ENCODE assay signal across 21 cellular contexts in the genomic region with DNA sequence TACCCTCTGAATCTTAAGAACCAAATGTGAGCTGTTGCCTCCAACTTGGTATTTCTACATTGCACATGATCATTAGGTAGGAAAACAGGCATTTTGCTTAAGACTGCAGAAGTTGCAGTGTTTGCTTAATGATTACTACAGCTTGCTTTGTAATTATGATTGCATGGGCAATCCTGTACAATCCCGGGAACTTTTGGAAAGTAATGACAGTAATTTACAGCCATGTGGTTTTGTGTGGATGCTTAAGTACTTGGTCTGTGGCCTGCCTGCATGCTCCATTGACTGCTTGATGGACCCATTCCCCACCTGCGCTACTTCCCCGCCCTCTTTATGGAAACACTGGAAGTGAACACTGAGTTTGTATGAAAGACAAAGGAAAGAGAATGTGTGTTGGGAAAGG.
DNase-seq lines count a peak whose midpoint lies in the region; ATAC-seq, FAIRE-seq and TF ChIP-seq lines count a peak whose summit lies in the region.
"Had no signal": no experiment of that assay in that cellular context is flagged by ENCODE, and none has a peak within 500 bp of the region (broad histone marks: within the 10 kb centered on the region; RNA-seq: fewer than 3 reads in every experiment).

No MANE protein-coding gene starts in this region.

- 46% methylated on average over 3 of the region's 3 CpGs for WGBS in GM12878 (ENCODE audit: insufficient coverage, insufficient replicate concordance, low lambda C conversion rate, missing lambda C conversion rate)

- H3K4me1 ChIP-seq in BLaER1 treated with 17β-estradiol and CSF1 and Interleukin-3, amounts not matched to agents 10 nM and 100 nM, result peaks cover 13 to 43% (median 24%) of the 10 kb centered on the region in 10 experiments
- H3K4me1 ChIP-seq in GM12878 (ENCODE audit: control insufficient read depth, insufficient read depth, low read length), result peaks cover 17% of the 10 kb centered on the region; the same call in 1 of the 2 replicates
- H3K4me1 ChIP-seq: breast epithelium had no signal

- H3K4me2 ChIP-seq in BLaER1 treated with 17β-estradiol and CSF1 and Interleukin-3, amounts not matched to agents 10 nM and 100 nM, result peak overlapping the region in 7 of 11 experiments; percentile 6 to 46 (median 33); a peak in 7 of 22 replicates
- no peak overlapping the region for H3K4me2 ChIP-seq in GM12878 (ENCODE audit: control insufficient read depth, insufficient read depth)
- H3K4me2 ChIP-seq: PC-9 had no signal

- no peak for TF ChIP-seq POLR2A in GM12878 (IDR thresholded peaks at IDR 0.05; ENCODE audit: low read depth, low read length)

- no TSS peak for BruUV-seq in GM12878 (replicated peaks; lab: Mats Ljungman, UMichigan)

- H4K20me1 ChIP-seq in BLaER1 treated with 17β-estradiol and CSF1 and Interleukin-3, amounts not matched to agents 10 nM and 100 nM, result no peaks in the 10 kb centered on the region; a peak in 1 of 22 replicates
- no peaks in the 10 kb centered on the region for H4K20me1 ChIP-seq in GM12878 (ENCODE audit: control insufficient read depth, insufficient read depth)

- H3K36me3 ChIP-seq in BLaER1 treated with 17β-estradiol and CSF1 and Interleukin-3, amounts not matched to agents 10 nM and 100 nM, result no peaks in the 10 kb centered on the region
- no peaks in the 10 kb centered on the region for H3K36me3 ChIP-seq in GM12878 (ENCODE audit: control insufficient read depth in 2 of 2, insufficient read depth in 2 of 2, low read length in 1 of 2)
- H3K36me3 ChIP-seq: breast epithelium had no signal

- SMC1A ChIA-PET in GM12878 (lab: Charles Lee; ENCODE audit: uncharacterized antibody, unreplicated experiment), result no interaction called here

- in situ Hi-C loops in GM12878 (cut with MboI), result no loop called here

- peaks cover 6% of the 10 kb centered on the region for H3K4me1 Mint-ChIP-seq in type B pancreatic cell (ENCODE audit: unreplicated experiment)
- H3K4me1 Mint-ChIP-seq: neural crest cell had no signal

- intact Hi-C loops in GM12878 (cut with micrococcal nuclease; ENCODE audit: unreplicated experiment), result no loop called here

- H3K4me3 Mint-ChIP-seq in type B pancreatic cell, result no peak overlapping the region
- H3K4me3 Mint-ChIP-seq: activated T-cell treated with anti-CD3 and anti-CD28 coated beads, Interleukin-2, amount 50 U/mL, for 4 hours; neural crest cell had no signal

- no peak overlapping the region for H2AFZ ChIP-seq in GM12878 (ENCODE audit: control insufficient read depth, low read depth, low read length)
- H2AFZ ChIP-seq: PC-9 had no signal

- H3K27ac ChIP-seq in BLaER1 treated with 17β-estradiol and CSF1 and Interleukin-3, amounts not matched to agents 10 nM and 100 nM, result no peak overlapping the region
- no peak overlapping the region for H3K27ac ChIP-seq in GM12878 (ENCODE audit: control insufficient read depth, insufficient read depth)
- H3K27ac ChIP-seq: breast epithelium, PC-9 had no signal

- H3K27ac Mint-ChIP-seq in type B pancreatic cell, result no peak overlapping the region
- H3K27ac Mint-ChIP-seq: activated naive CD4-positive, alpha-beta T cell treated with anti-CD3 and anti-CD28 coated beads, Interleukin-2, amount 50 U/mL, for 72 hours had no signal

- no peak for TF ChIP-seq CTCF in GM12878 (IDR thresholded peaks at IDR 0.05 in 2 of 3, conservative IDR thresholded peaks at IDR 0.05 in 1 of 3; ENCODE audit: control insufficient read depth in 2 of 3, extremely low read depth in 1 of 3, insufficient read depth in 1 of 3, low read depth in 3 of 3, low read length in 3 of 3)
- TF ChIP-seq CTCF in type B pancreatic cell (conservative IDR thresholded peaks at IDR 0.05), result no peak

- H3K36me3 Mint-ChIP-seq in type B pancreatic cell, result no peaks in the 10 kb centered on the region
- H3K36me3 Mint-ChIP-seq: activated naive CD4-positive, alpha-beta T cell treated with anti-CD3 and anti-CD28 coated beads, Interleukin-2, amount 50 U/mL, for 72 hours had no signal

- H3K9me3 Mint-ChIP-seq in type B pancreatic cell, result no peaks in the 10 kb centered on the region
- H3K9me3 Mint-ChIP-seq: activated naive CD4-positive, alpha-beta T cell treated with anti-CD3 and anti-CD28 coated beads, Interleukin-2, amount 50 U/mL, for 72 hours; activated T-cell treated with anti-CD3 and anti-CD28 coated beads, Interleukin-2, amount 50 U/mL, for 4 hours; neural crest cell had no signal

- DNase-seq in NCI-H1105 treated with DMSO at 0.1 percent for 48 hours (lab: John Stamatoyannopoulos, UW) (peak; percentile 100), NCI-H345 treated with DMSO at 0.1 percent for 48 hours (lab: John Stamatoyannopoulos, UW; ENCODE audit: unreplicated experiment) (peak; percentile 60), GM12878 (ENCODE audit: low read depth, low spot score) (no peak), type B pancreatic cell (ENCODE audit: extremely low spot score, unreplicated experiment) (no peak), C1 segment of cervical spinal cord (lab: John Stamatoyannopoulos, UW) (no peak), AML-193 (lab: John Stamatoyannopoulos, UW) (no peak)
- DNase-seq in stimulated activated CD4-positive, alpha-beta T cell treated with anti-CD3 and anti-CD28 coated beads, Interleukin-2, amount 100 ng/mL, for 48 hours, result no peak
- DNase-seq: activated CD4-positive, alpha-beta T cell treated with anti-CD3 and anti-CD28 coated beads, Interleukin-2, amount 50 U/mL, for 48 hours; activated T-cell treated with anti-CD3 and anti-CD28 coated beads, Interleukin-2, amount 50 U/mL, for 4 hours; GDM1; NCI-H226; PC-9; stimulated activated naive CD8-positive, alpha-beta T cell treated with anti-CD3 and anti-CD28 coated beads, Interleukin-15, Interleukin-2, amounts not matched to agents 100 U/mL and 50 U/mL, for 24 hours had no signal

- H3K27me3 Mint-ChIP-seq in type B pancreatic cell, result peaks cover 8% of the 10 kb centered on the region

- H3K79me2 ChIP-seq in GM12878 (ENCODE audit: control insufficient read depth, insufficient read depth, low read length), result no peaks in the 10 kb centered on the region

- FAIRE-seq in GM12878 (lab: Jason Lieb, UNC), result no peak
- FAIRE-seq: H54, urothelium cell line had no signal

- POLR2A ChIA-PET in GM12878 (lab: Charles Lee), result no interaction called here

- TF ChIP-seq EP300 in GM12878 (IDR thresholded peaks at IDR 0.05; ENCODE audit: borderline replicate concordance in 1 of 2, control insufficient read depth in 1 of 2, low read depth in 2 of 2, low read length in 2 of 2), result no peak

- no peaks in the 10 kb centered on the region for H3K9me3 ChIP-seq in BLaER1 treated with 17β-estradiol and CSF1 and Interleukin-3, amounts not matched to agents 10 nM and 100 nM (replicated peaks in 1 of 11)
- H3K9me3 ChIP-seq in GM12878 (replicated peaks; ENCODE audit: control insufficient read depth, insufficient read depth, low read length), result no peaks in the 10 kb centered on the region; the same call in 1 of the 3 replicates
- H3K9me3 ChIP-seq: breast epithelium had no signal

- RAD21 ChIA-PET in GM12878 (lab: Charles Lee; ENCODE audit: unreplicated experiment), result no interaction called here

- no peak for TF ChIP-seq RAD21 in GM12878 (IDR thresholded peaks at IDR 0.05; ENCODE audit: insufficient read depth, low read depth, low read length)

- no peak overlapping the region for H3K9ac ChIP-seq in BLaER1 treated with 17β-estradiol and CSF1 and Interleukin-3, amounts not matched to agents 10 nM and 100 nM
- no peak overlapping the region for H3K9ac ChIP-seq in GM12878 (ENCODE audit: control insufficient read depth, insufficient read depth, low read length)

- CTCF ChIA-PET in GM12878 (lab: Yijun Ruan, JAX), result interaction anchor here (0.6 kb wide), 1 partner anchor 189 kb away, joined by 3 read pairs; no protein-coding TSS in a partner anchor

- ATAC-seq in GM12878, result no peak
- ATAC-seq: activated naive CD4-positive, alpha-beta T cell treated with anti-CD3 and anti-CD28 coated beads, Interleukin-2, amount 50 U/mL, for 72 hours; activated T-cell treated with anti-CD3 and anti-CD28 coated beads, Interleukin-2, amount 50 U/mL, for 4 hours; esophagus mucosa; SK-N-SH treated with all-trans-retinoic acid at 6 μM for 48 hours; stimulated activated naive CD8-positive, alpha-beta T cell treated with anti-CD3 and anti-CD28 coated beads, Interleukin-15, Interleukin-2, amounts not matched to agents 100 U/mL and 50 U/mL, for 24 hours had no signal

- H3K27me3 ChIP-seq in BLaER1 treated with 17β-estradiol and CSF1 and Interleukin-3, amounts not matched to agents 10 nM and 100 nM, result peaks cover 4 to 37% (median 18%) of the 10 kb centered on the region in 11 experiments; a peak in 15 of 22 replicates
- H3K27me3 ChIP-seq in GM12878 (replicated peaks in 1 of 2; ENCODE audit: control insufficient read depth in 2 of 2, insufficient read depth in 2 of 2, low read length in 1 of 2), result no peaks in the 10 kb centered on the region
- H3K27me3 ChIP-seq: breast epithelium had no signal

- no peak overlapping the region for H3K4me3 ChIP-seq in BLaER1 treated with 17β-estradiol and CSF1 and Interleukin-3, amounts not matched to agents 10 nM and 100 nM
- no peak overlapping the region for H3K4me3 ChIP-seq in GM12878
- H3K4me3 ChIP-seq: breast epithelium, PC-9 had no signal

TF ChIP-seq in GM12878, 131 proteins besides CTCF, POLR2A, EP300 and RAD21:
- TF ChIP-seq, protein P1, sequence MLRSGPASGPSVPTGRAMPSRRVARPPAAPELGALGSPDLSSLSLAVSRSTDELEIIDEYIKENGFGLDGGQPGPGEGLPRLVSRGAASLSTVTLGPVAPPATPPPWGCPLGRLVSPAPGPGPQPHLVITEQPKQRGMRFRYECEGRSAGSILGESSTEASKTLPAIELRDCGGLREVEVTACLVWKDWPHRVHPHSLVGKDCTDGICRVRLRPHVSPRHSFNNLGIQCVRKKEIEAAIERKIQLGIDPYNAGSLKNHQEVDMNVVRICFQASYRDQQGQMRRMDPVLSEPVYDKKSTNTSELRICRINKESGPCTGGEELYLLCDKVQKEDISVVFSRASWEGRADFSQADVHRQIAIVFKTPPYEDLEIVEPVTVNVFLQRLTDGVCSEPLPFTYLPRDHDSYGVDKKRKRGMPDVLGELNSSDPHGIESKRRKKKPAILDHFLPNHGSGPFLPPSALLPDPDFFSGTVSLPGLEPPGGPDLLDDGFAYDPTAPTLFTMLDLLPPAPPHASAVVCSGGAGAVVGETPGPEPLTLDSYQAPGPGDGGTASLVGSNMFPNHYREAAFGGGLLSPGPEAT (IDR thresholded peaks at IDR 0.05; ENCODE audit: low read depth), result no peak
- TF ChIP-seq CBX3 (IDR thresholded peaks at IDR 0.05; ENCODE audit: borderline replicate concordance, low read depth), result no peak
- TF ChIP-seq ZZZ3 (IDR thresholded peaks at IDR 0.05; ENCODE audit: control insufficient read depth, insufficient read length, low read depth), result no peak
- no peak for TF ChIP-seq CREM (IDR thresholded peaks at IDR 0.05; ENCODE audit: low read depth)
- TF ChIP-seq RUNX3 (IDR thresholded peaks at IDR 0.05; ENCODE audit: low read length), result peak; percentile 21; the same call in 1 of the 2 replicates
TF ChIP-seq in GM12878: peak in this region for 1.

Comparison
In these comparisons a context has a peak if more than half of its experiments do, and no peak if none do; other contexts are left out.
1. DNase-seq: peak in NCI-H1105 treated with DMSO at 0.1 percent for 48 hours (single experiment) and NCI-H345 treated with DMSO at 0.1 percent for 48 hours (single experiment); none in GM12878 (single experiment), type B pancreatic cell (single experiment), C1 segment of cervical spinal cord (0 of 14), AML-193 (0 of 2) and stimulated activated CD4-positive, alpha-beta T cell treated with anti-CD3 and anti-CD28 coated beads, Interleukin-2, amount 100 ng/mL, for 48 hours (0 of 2).